ENCODE assay signal across 9 cellular contexts in the genomic region with DNA sequence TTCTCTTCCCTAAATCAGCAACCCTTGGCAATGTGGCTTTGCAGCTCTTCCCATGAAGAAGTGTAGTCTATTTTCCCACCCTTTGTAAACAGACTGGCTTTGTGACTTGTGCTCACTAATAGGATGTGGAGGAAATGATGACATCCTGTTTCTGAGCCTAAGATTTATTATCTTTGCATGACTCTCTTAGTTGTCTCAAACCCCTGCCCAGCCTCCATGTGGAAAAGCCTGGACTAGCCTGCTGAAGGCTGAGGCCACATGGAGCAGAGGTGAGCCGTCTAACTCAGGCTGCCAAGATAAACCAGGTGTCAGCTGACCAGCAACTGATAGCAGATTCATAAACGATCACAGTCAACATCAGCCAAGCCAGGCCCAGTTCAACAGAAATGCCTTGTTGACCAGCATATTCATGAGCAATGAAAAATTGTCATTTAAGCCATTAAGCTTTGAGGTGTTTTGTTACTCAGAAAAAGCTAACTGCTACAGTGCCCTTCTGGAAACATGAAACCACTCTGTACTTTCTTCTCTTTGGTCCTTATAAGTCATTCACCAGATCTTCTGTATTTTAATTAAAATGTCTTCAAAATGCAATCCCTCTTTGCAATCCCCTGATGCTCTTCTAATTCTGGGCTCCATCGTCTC.
DNase-seq lines count a peak whose midpoint lies in the region; ATAC-seq and TF ChIP-seq lines count a peak whose summit lies in the region.
"Had no signal": no experiment of that assay in that cellular context is flagged by ENCODE, and none has a peak within 500 bp of the region (broad histone marks: within the 10 kb centered on the region; RNA-seq: fewer than 3 reads in every experiment).

No MANE protein-coding gene starts in this region.

- DNase-seq in DMS153 treated with DMSO at 0.1 percent for 48 hours (lab: John Stamatoyannopoulos, UW; ENCODE audit: unreplicated experiment) (peak; percentile 4), MG63 (peak; percentile 38), dermis blood vessel endothelial cell (peak; percentile 95), mesendoderm (peak; percentile 6), NCI-H774 (lab: John Stamatoyannopoulos, UW) (no peak), colonic mucosa (no peak)
- no peak for DNase-seq in activated T-cell treated with anti-CD3 and anti-CD28 coated beads, Interleukin-2, amount 50 U/mL, for 4 hours
- DNase-seq: T-cell had no signal

- no peaks in the 10 kb centered on the region for H3K36me3 Mint-ChIP-seq in activated T-cell treated with anti-CD3 and anti-CD28 coated beads, Interleukin-2, amount 50 U/mL, for 4 hours (ENCODE audit: insufficient read depth)
- H3K36me3 Mint-ChIP-seq: T-cell had no signal

- WGBS in mesendoderm (ENCODE audit: extremely low coverage, insufficient coverage, low lambda C conversion rate) = no CpG with 5 or more reads among the region's 3 CpGs

- no peak overlapping the region for H3K4me3 Mint-ChIP-seq in activated T-cell treated with anti-CD3 and anti-CD28 coated beads, Interleukin-2, amount 50 U/mL, for 4 hours
- H3K4me3 Mint-ChIP-seq: T-cell had no signal

- H3K9me3 ChIP-seq in MG63 (no peaks in the 10 kb centered on the region; the same call in 1 of the 2 replicates), colonic mucosa (no peaks in the 10 kb centered on the region)

- no peak overlapping the region for H3K4me2 ChIP-seq in mesendoderm (ENCODE audit: low read length)

- H3K36me3 ChIP-seq in MG63 (no peaks in the 10 kb centered on the region), mesendoderm (ENCODE audit: control insufficient read depth, insufficient read depth, low read length) (no peaks in the 10 kb centered on the region), colonic mucosa (no peaks in the 10 kb centered on the region)

- H3K9ac ChIP-seq in mesendoderm (ENCODE audit: low read length) (no peak overlapping the region), colonic mucosa (ENCODE audit: low read depth in 2 of 2, low read length in 2 of 2) (no peak overlapping the region)

- H3K4me1 ChIP-seq in mesendoderm (ENCODE audit: control insufficient read depth, low read depth, low read length) = no peaks in the 10 kb centered on the region
- no peaks in the 10 kb centered on the region for H3K4me1 ChIP-seq in colonic mucosa

- no peak overlapping the region for H2BK5ac ChIP-seq in mesendoderm (ENCODE audit: low read length)

- H3K27me3 ChIP-seq in MG63 = no peaks in the 10 kb centered on the region
- H3K27me3 ChIP-seq in mesendoderm (ENCODE audit: insufficient read depth, low read length, poor library complexity) = no peaks in the 10 kb centered on the region
- no peaks in the 10 kb centered on the region for H3K27me3 ChIP-seq in colonic mucosa

- ATAC-seq in GM18909 (IDR thresholded peaks at IDR 0.05; ENCODE audit: poor library complexity, unreplicated experiment) = no peak
- no peak for ATAC-seq in activated T-cell treated with anti-CD3 and anti-CD28 coated beads, Interleukin-2, amount 50 U/mL, for 4 hours
- ATAC-seq: T-cell had no signal

- no peaks in the 10 kb centered on the region for H3K79me2 ChIP-seq in mesendoderm (ENCODE audit: control insufficient read depth, insufficient read depth, low read length)

- no peaks in the 10 kb centered on the region for H3K79me1 ChIP-seq in mesendoderm (ENCODE audit: low read length)

- no peaks in the 10 kb centered on the region for H3K9me3 Mint-ChIP-seq in activated T-cell treated with anti-CD3 and anti-CD28 coated beads, Interleukin-2, amount 50 U/mL, for 4 hours

- H3K27me3 Mint-ChIP-seq in activated T-cell treated with anti-CD3 and anti-CD28 coated beads, Interleukin-2, amount 50 U/mL, for 4 hours (ENCODE audit: low read depth) = no peaks in the 10 kb centered on the region
- H3K27me3 Mint-ChIP-seq: T-cell had no signal

- H2AK5ac ChIP-seq in mesendoderm (ENCODE audit: low read length) = no peak overlapping the region

- no peak overlapping the region for H3K18ac ChIP-seq in mesendoderm (ENCODE audit: low read length)

- H3K4me1 Mint-ChIP-seq in activated T-cell treated with anti-CD3 and anti-CD28 coated beads, Interleukin-2, amount 50 U/mL, for 4 hours (ENCODE audit: low read depth) = no peaks in the 10 kb centered on the region
- H3K4me1 Mint-ChIP-seq: T-cell had no signal

- no peak for TF ChIP-seq CTCF in colonic mucosa (IDR thresholded peaks at IDR 0.05)

- H3K23ac ChIP-seq in mesendoderm (ENCODE audit: low read length) = no peak overlapping the region

- no peak overlapping the region for H3K4ac ChIP-seq in mesendoderm (ENCODE audit: low read depth, low read length)

- H3K56ac ChIP-seq in mesendoderm (ENCODE audit: low read length) = no peak overlapping the region

- H2BK120ac ChIP-seq in mesendoderm (ENCODE audit: low read depth, low read length) = no peak overlapping the region

- H4K5ac ChIP-seq in mesendoderm (ENCODE audit: low read length) = no peak overlapping the region

- no peak overlapping the region for H4K8ac ChIP-seq in mesendoderm (ENCODE audit: low read depth, low read length)

- intact Hi-C loops in colonic mucosa (cut with DNase I) = no loop called here

- no peak overlapping the region for H2BK15ac ChIP-seq in mesendoderm (replicated peaks; ENCODE audit: low read depth)

- no peak overlapping the region for H3K4me3 ChIP-seq in MG63
- H3K4me3 ChIP-seq in mesendoderm (ENCODE audit: low read length) = no peak overlapping the region
- no peak overlapping the region for H3K4me3 ChIP-seq in colonic mucosa

- H3K27ac ChIP-seq in mesendoderm (ENCODE audit: low read depth, low read length) = no peak overlapping the region
- no peak overlapping the region for H3K27ac ChIP-seq in colonic mucosa

Comparison
In these comparisons a context has a peak if more than half of its experiments do, and no peak if none do; other contexts are left out.
1. DNase-seq: peak in DMS153 treated with DMSO at 0.1 percent for 48 hours (single experiment), MG63 (single experiment), dermis blood vessel endothelial cell (single experiment) and mesendoderm (single experiment); none in NCI-H774 (single experiment), activated T-cell treated with anti-CD3 and anti-CD28 coated beads, Interleukin-2, amount 50 U/mL, for 4 hours (single experiment) and colonic mucosa (single experiment).